In genomic region chr5:41305056-41305455, GRCh38 we compare ENCODE assay signal across 28 cellular contexts.
"Had no signal": no experiment of that assay in that cellular context is flagged by ENCODE, and none has a peak within 500 bp of the region (broad histone marks: within the 10 kb centered on the region; RNA-seq: fewer than 3 reads in every experiment).

No MANE protein-coding gene starts in this region.

- H3K4me3 Mint-ChIP-seq: dendritic cell treated with granulocyte-macrophage colony-stimulating factor and Interleukin-4, amounts not matched to agents 40 ng/mL and 50 ng/mL, for 4 days; effector memory CD8-positive, alpha-beta T cell; endodermal cell had no signal

- H3K9me3 ChIP-seq: colonic mucosa, esophagus muscularis mucosa, esophagus squamous epithelium, gastrocnemius medialis, gastroesophageal sphincter, heart left ventricle had no signal

- H3K27me3 Mint-ChIP-seq: dendritic cell treated with granulocyte-macrophage colony-stimulating factor and Interleukin-4, amounts not matched to agents 40 ng/mL and 50 ng/mL, for 4 days; effector memory CD8-positive, alpha-beta T cell had no signal

- H3K27ac Mint-ChIP-seq: dendritic cell treated with granulocyte-macrophage colony-stimulating factor and Interleukin-4, amounts not matched to agents 40 ng/mL and 50 ng/mL, for 4 days; effector memory CD8-positive, alpha-beta T cell; endodermal cell had no signal

- H3K4me1 ChIP-seq: colonic mucosa, esophagus muscularis mucosa, esophagus squamous epithelium, foreskin keratinocyte, gastrocnemius medialis, gastroesophageal sphincter had no signal

- H3K4me3 ChIP-seq: colonic mucosa, coronary artery, dorsolateral prefrontal cortex, esophagus muscularis mucosa, esophagus squamous epithelium, gastrocnemius medialis, gastroesophageal sphincter, heart left ventricle had no signal

- FAIRE-seq: colon, endometrium, endothelial cell of umbilical vein, frontal cortex had no signal

- DNase-seq: colonic mucosa; cortex of kidney; dermis blood vessel endothelial cell; dorsolateral prefrontal cortex; effector CD4-positive, alpha-beta T cell; effector CD8-positive, alpha-beta T cell; effector memory CD4-positive, alpha-beta T cell; effector memory CD8-positive, alpha-beta T cell; endodermal cell; erythroblast; esophagus squamous epithelium; foreskin fibroblast; foreskin keratinocyte; foreskin melanocyte; gastrocnemius medialis; glutamatergic neuron; head of caudate nucleus; heart left ventricle had no signal

- H3K27ac ChIP-seq: colonic mucosa, coronary artery, dorsolateral prefrontal cortex, epithelial cell of prostate, esophagus muscularis mucosa, esophagus squamous epithelium, foreskin keratinocyte, gastrocnemius medialis, gastroesophageal sphincter, heart left ventricle had no signal

- H3K36me3 ChIP-seq: colonic mucosa, esophagus muscularis mucosa, esophagus squamous epithelium, gastrocnemius medialis, gastroesophageal sphincter, heart left ventricle had no signal

- H3K9me3 Mint-ChIP-seq: dendritic cell treated with granulocyte-macrophage colony-stimulating factor and Interleukin-4, amounts not matched to agents 40 ng/mL and 50 ng/mL, for 4 days; endodermal cell had no signal

- H3K27me3 ChIP-seq: colonic mucosa, esophagus muscularis mucosa, esophagus squamous epithelium, foreskin keratinocyte, gastrocnemius medialis, gastroesophageal sphincter, heart left ventricle had no signal

- ATAC-seq: effector memory CD8-positive, alpha-beta T cell; esophagus mucosa; foreskin keratinocyte; gastrocnemius medialis; gastroesophageal sphincter had no signal
